In genomic region chrX:130100180-130100579, GRCh38 we compare ENCODE assay signal across 11 cellular contexts. TPM values are rescaled to one million over a fixed set of nuclear protein-coding genes. Genes with fewer than 3 reads are reported as not detected.
DNase-seq lines count a peak whose midpoint lies in the region; ATAC-seq and TF ChIP-seq lines count a peak whose summit lies in the region.
"Had no signal": no experiment of that assay in that cellular context is flagged by ENCODE, and none has a peak within 500 bp of the region (broad histone marks: within the 10 kb centered on the region; RNA-seq: fewer than 3 reads in every experiment).

No MANE protein-coding gene starts in this region.

- H3K4me3 Mint-ChIP-seq in activated T-helper 17 cell treated with anti-CD3 and anti-CD28 coated beads, Interleukin-2, amount 50 U/mL, for 72 hours = peak overlapping the region; percentile 40
- H3K4me3 Mint-ChIP-seq: T-helper 1 cell treated with Interleukin-12 subunit alpha and Interleukin-12 subunit beta and Interleukin-4 antibody, amounts not matched to agents 30 μg/mL and 1 μg/mL, for 36 hours had no signal

- no peaks in the 10 kb centered on the region for H3K9me3 Mint-ChIP-seq in activated T-helper 17 cell treated with anti-CD3 and anti-CD28 coated beads, Interleukin-2, amount 50 U/mL, for 72 hours
- H3K9me3 Mint-ChIP-seq: T-helper 1 cell treated with Interleukin-12 subunit alpha and Interleukin-12 subunit beta and Interleukin-4 antibody, amounts not matched to agents 30 μg/mL and 1 μg/mL, for 36 hours had no signal

- H3K9me3 ChIP-seq in HEK293 (ENCODE audit: control insufficient read depth, insufficient read depth, low read depth, low read length) (no peaks in the 10 kb centered on the region), right atrium auricular region (no peaks in the 10 kb centered on the region), subcutaneous abdominal adipose tissue (ENCODE audit: control insufficient read depth in 5 of 5, low read length in 5 of 5) (no peaks in the 10 kb centered on the region)
- H3K9me3 ChIP-seq: prostate gland had no signal

- CTCF ChIA-PET in HEK293 (lab: Yijun Ruan, JAX) = no interaction called here

- peak overlapping the region in 1 of 5 donors; percentile 32 for H3K9ac ChIP-seq in subcutaneous abdominal adipose tissue (ENCODE audit: low read length in 5 of 5)

- peaks cover 34% of the 10 kb centered on the region for H3K4me1 Mint-ChIP-seq in activated T-helper 17 cell treated with anti-CD3 and anti-CD28 coated beads, Interleukin-2, amount 50 U/mL, for 72 hours

- DNase-seq in right atrium auricular region (ENCODE audit: low spot score) = peak; percentile 81
- no peak for DNase-seq in SHP77 (lab: John Stamatoyannopoulos, UW)
- no peak for DNase-seq in coronary artery (ENCODE audit: low spot score)
- DNase-seq: NCI-H774 had no signal

- ATAC-seq in activated T-helper 17 cell treated with anti-CD3 and anti-CD28 coated beads, Interleukin-2, amount 50 U/mL, for 72 hours (replicated peaks) = peak; percentile 45
- no peak for ATAC-seq in HG03457 (IDR thresholded peaks at IDR 0.05; ENCODE audit: unreplicated experiment)
- ATAC-seq: HepG2 had no signal

- H3K27ac ChIP-seq in HEK293 (ENCODE audit: extremely low read depth, low read depth, low read length) = no peak overlapping the region
- peak overlapping the region in 1 of 2 donors; percentile 43 for H3K27ac ChIP-seq in right atrium auricular region
- peak overlapping the region; percentile 52 for H3K27ac ChIP-seq in subcutaneous abdominal adipose tissue (ENCODE audit: low read depth, low read length)
- peak overlapping the region in 1 of 2 donors; percentile 72 for H3K27ac ChIP-seq in coronary artery
- H3K27ac ChIP-seq: prostate gland had no signal

- TF ChIP-seq CTCF in HEK293 (tag by site-specific recombination; IDR thresholded peaks at IDR 0.05) (no peak), right atrium auricular region (IDR thresholded peaks at IDR 0.05) (no peak), coronary artery (IDR thresholded peaks at IDR 0.05) (no peak)

- H3K4me1 ChIP-seq in HEK293 (ENCODE audit: control insufficient read depth, insufficient read depth, low read length) = no peaks in the 10 kb centered on the region
- H3K4me1 ChIP-seq in right atrium auricular region = peaks cover 0 to 42% of the 10 kb centered on the region in 2 donors
- peaks cover 9 to 45% (median 38%) of the 10 kb centered on the region in 5 donors for H3K4me1 ChIP-seq in subcutaneous abdominal adipose tissue (ENCODE audit: control insufficient read depth in 5 of 5, insufficient read depth in 5 of 5, low read length in 5 of 5)
- H3K4me1 ChIP-seq: prostate gland had no signal

- H3K27ac Mint-ChIP-seq in activated T-helper 17 cell treated with anti-CD3 and anti-CD28 coated beads, Interleukin-2, amount 50 U/mL, for 72 hours = peak overlapping the region; percentile 32
- H3K27ac Mint-ChIP-seq: T-helper 1 cell treated with Interleukin-12 subunit alpha and Interleukin-12 subunit beta and Interleukin-4 antibody, amounts not matched to agents 30 μg/mL and 1 μg/mL, for 36 hours had no signal

- POLR2A ChIA-PET in HEK293 (lab: Yijun Ruan, JAX) = no interaction called here

- no peaks in the 10 kb centered on the region for H3K27me3 Mint-ChIP-seq in activated T-helper 17 cell treated with anti-CD3 and anti-CD28 coated beads, Interleukin-2, amount 50 U/mL, for 72 hours

- peaks cover 8% of the 10 kb centered on the region for H3K36me3 Mint-ChIP-seq in activated T-helper 17 cell treated with anti-CD3 and anti-CD28 coated beads, Interleukin-2, amount 50 U/mL, for 72 hours (ENCODE audit: low read depth)

- no peak overlapping the region for H3K4me3 ChIP-seq in HEK293 (ENCODE audit: low read depth, low read length)
- H3K4me3 ChIP-seq in right atrium auricular region = no peak overlapping the region
- H3K4me3 ChIP-seq in subcutaneous abdominal adipose tissue (ENCODE audit: low read depth in 1 of 5, low read length in 5 of 5) = no peak overlapping the region
- no peak overlapping the region for H3K4me3 ChIP-seq in coronary artery
- H3K4me3 ChIP-seq: prostate gland had no signal

- H3K27me3 ChIP-seq in right atrium auricular region (no peaks in the 10 kb centered on the region), subcutaneous abdominal adipose tissue (ENCODE audit: control insufficient read depth in 5 of 5, insufficient read depth in 4 of 5, low read length in 5 of 5) (peaks cover 0 to 7% (median 6%) of the 10 kb centered on the region in 5 donors)

- H3K36me3 ChIP-seq in HEK293 (ENCODE audit: control insufficient read depth in 2 of 2, insufficient read depth in 1 of 2, low read length in 2 of 2) (no peaks in the 10 kb centered on the region; a peak in 1 of 3 replicates), right atrium auricular region (no peaks in the 10 kb centered on the region), subcutaneous abdominal adipose tissue (ENCODE audit: control insufficient read depth in 5 of 5, insufficient read depth in 5 of 5, low read length in 5 of 5) (no peaks in the 10 kb centered on the region)
- H3K36me3 ChIP-seq: prostate gland had no signal

TF ChIP-seq in HEK293, 187 proteins besides CTCF, POLR2A, EP300 and RAD21:
- TF ChIP-seq ZNF24 (tag by site-specific recombination; IDR thresholded peaks at IDR 0.05) (no peak), ZNF600 (tag by site-specific recombination; IDR thresholded peaks at IDR 0.05) (peak; percentile 95), AEBP2 (tag by site-specific recombination; IDR thresholded peaks at IDR 0.05; ENCODE audit: borderline replicate concordance) (no peak), ZBTB17 (tag by site-specific recombination; IDR thresholded peaks at IDR 0.05) (0 out of 2 replicates have a peak, but pooled peaks have one; percentile 19), KLF7 (tag by site-specific recombination; IDR thresholded peaks at IDR 0.05; ENCODE audit: borderline replicate concordance) (no peak), ZNF658 (tag by site-specific recombination; IDR thresholded peaks at IDR 0.05) (no peak), ZNF692 (tag by site-specific recombination; IDR thresholded peaks at IDR 0.05) (no peak)

RNA-seq across cellular contexts. Expression of gene ELF4, which starts 10.1 kb away (rescaled TPM):
- 10 to 100 TPM; 23.5 to 25.6 TPM for total RNA-seq in activated T-helper 17 cell treated with anti-CD3 and anti-CD28 coated beads, Interleukin-2, amount 50 U/mL, for 72 hours
- total RNA-seq in right atrium auricular region = 1 to 10 TPM; 4.1 to 8.6 TPM
